Comparison of ENCODE assay signal across 1 cellular context in genomic region chr21:14956826-14957225, GRCh38.
TF ChIP-seq lines count a peak whose summit lies in the region.

No MANE protein-coding gene starts in this region.

TF ChIP-seq in IMR-90, 13 proteins besides CTCF, POLR2A, EP300 and RAD21:
- TF ChIP-seq, protein P1, sequence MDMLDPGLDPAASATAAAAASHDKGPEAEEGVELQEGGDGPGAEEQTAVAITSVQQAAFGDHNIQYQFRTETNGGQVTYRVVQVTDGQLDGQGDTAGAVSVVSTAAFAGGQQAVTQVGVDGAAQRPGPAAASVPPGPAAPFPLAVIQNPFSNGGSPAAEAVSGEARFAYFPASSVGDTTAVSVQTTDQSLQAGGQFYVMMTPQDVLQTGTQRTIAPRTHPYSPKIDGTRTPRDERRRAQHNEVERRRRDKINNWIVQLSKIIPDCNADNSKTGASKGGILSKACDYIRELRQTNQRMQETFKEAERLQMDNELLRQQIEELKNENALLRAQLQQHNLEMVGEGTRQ (IDR thresholded peaks at IDR 0.05; ENCODE audit: low read depth, low read length), result no peak
- TF ChIP-seq RCOR1 (IDR thresholded peaks at IDR 0.05; ENCODE audit: insufficient replicate concordance, low read length) (no peak), SMC3 (IDR thresholded peaks at IDR 0.05; ENCODE audit: low read depth, low read length) (no peak), RFX5 (IDR thresholded peaks at IDR 0.05; ENCODE audit: low read depth, low read length) (no peak), ELK1 (IDR thresholded peaks at IDR 0.05; ENCODE audit: borderline replicate concordance, low read depth, low read length) (no peak), FOS (IDR thresholded peaks at IDR 0.05; ENCODE audit: low read depth, low read length) (no peak), CEBPB (IDR thresholded peaks at IDR 0.05; ENCODE audit: low read depth, low read length) (no peak), NFE2L2 (IDR thresholded peaks at IDR 0.05; ENCODE audit: low read depth, low read length) (no peak), MAFK (IDR thresholded peaks at IDR 0.05; ENCODE audit: low read depth, low read length) (no peak), MAZ (IDR thresholded peaks at IDR 0.05; ENCODE audit: borderline replicate concordance, low read depth, low read length) (no peak), CHD1 (IDR thresholded peaks at IDR 0.05; ENCODE audit: low read depth, low read length) (no peak), MXI1 (IDR thresholded peaks at IDR 0.05; ENCODE audit: borderline replicate concordance, low read depth, low read length) (no peak), BHLHE40 (IDR thresholded peaks at IDR 0.05; ENCODE audit: low read depth, low read length) (no peak)
